Comparison of ENCODE assay signal across 8 cellular contexts in the genomic region with DNA sequence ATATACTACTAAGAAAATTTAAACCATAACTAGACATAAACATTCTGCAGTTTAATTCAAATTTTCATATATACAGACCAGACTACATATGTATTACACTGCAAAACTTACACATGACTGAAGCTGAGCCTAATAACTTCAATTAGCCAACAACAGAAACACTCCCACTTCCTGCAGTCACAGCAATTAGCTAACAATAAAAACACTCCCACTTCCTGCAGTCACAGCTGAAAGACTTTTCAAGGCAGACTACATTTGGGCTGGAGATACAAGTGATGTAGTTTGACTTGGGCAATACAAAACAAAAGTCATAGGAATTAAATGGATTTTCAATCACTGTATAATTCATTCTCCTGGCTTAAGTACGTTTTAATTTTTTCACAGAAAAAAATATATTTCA.
DNase-seq lines count a peak whose midpoint lies in the region; ATAC-seq and TF ChIP-seq lines count a peak whose summit lies in the region.

No MANE protein-coding gene starts in this region.

- peaks cover 57% of the 10 kb centered on the region for H3K36me3 Mint-ChIP-seq in nephron progenitor cell (ENCODE audit: low read depth)

- no peaks in the 10 kb centered on the region for H3K9me3 ChIP-seq in HAP-1

- DNase-seq in NCI-H69 (lab: John Stamatoyannopoulos, UW) = peak; percentile 84
- DNase-seq in choroid plexus epithelial cell (ENCODE audit: low read depth) = peak; percentile 53
- no peak for DNase-seq in nephron progenitor cell
- DNase-seq in erythroblast (lab: John Stamatoyannopoulos, UW) = no peak
- DNase-seq in HAP-1 (ENCODE audit: low spot score in 2 of 2) = no peak
- no peak for DNase-seq in islet precursor cell

- ATAC-seq in GM21367 (IDR thresholded peaks at IDR 0.05; ENCODE audit: unreplicated experiment) (peak; percentile 61), GM21619 (IDR thresholded peaks at IDR 0.05; ENCODE audit: unreplicated experiment) (no peak)

- H3K4me3 Mint-ChIP-seq in nephron progenitor cell = peak overlapping the region; percentile 64

- in situ Hi-C loops in HAP-1 (cut with MboI; ENCODE audit: low sequenced_read_pairs) = loop anchor here (5.0 kb wide), 1 partner anchor 345 kb away; a partner anchor contains a TSS

- H3K27ac Mint-ChIP-seq in nephron progenitor cell = peak overlapping the region; percentile 64

- peaks cover 38% of the 10 kb centered on the region for H3K4me1 Mint-ChIP-seq in nephron progenitor cell

- TF ChIP-seq CTCF in choroid plexus epithelial cell (conservative IDR thresholded peaks at IDR 0.05; ENCODE audit: low read depth, low read length) (no peak), nephron progenitor cell (IDR thresholded peaks at IDR 0.05) (no peak)

- TF ChIP-seq POLR2A in erythroblast (IDR thresholded peaks at IDR 0.05; ENCODE audit: low read length) = no peak

- no peaks in the 10 kb centered on the region for H3K27me3 Mint-ChIP-seq in nephron progenitor cell (ENCODE audit: low read depth, poor library complexity)

- no peaks in the 10 kb centered on the region for H3K9me3 Mint-ChIP-seq in nephron progenitor cell

- H3K4me1 ChIP-seq in HAP-1 = peaks cover 16% of the 10 kb centered on the region

- H3K4me3 ChIP-seq in choroid plexus epithelial cell (ENCODE audit: low read depth, low read length) (no peak overlapping the region), HAP-1 (no peak overlapping the region)

- H3K27me3 ChIP-seq in HAP-1 (ENCODE audit: low read depth) = no peaks in the 10 kb centered on the region

- H3K36me3 ChIP-seq in HAP-1 (replicated peaks) = peaks cover 40% of the 10 kb centered on the region

Comparison
In these comparisons a context has a peak if more than half of its experiments do, and no peak if none do; other contexts are left out.
1. DNase-seq: peak in NCI-H69 (single experiment) and choroid plexus epithelial cell (single experiment); none in nephron progenitor cell (single experiment), erythroblast (0 of 2), HAP-1 (0 of 2) and islet precursor cell (single experiment).